ENCODE assay signal across 1 cellular context in the genomic region with DNA sequence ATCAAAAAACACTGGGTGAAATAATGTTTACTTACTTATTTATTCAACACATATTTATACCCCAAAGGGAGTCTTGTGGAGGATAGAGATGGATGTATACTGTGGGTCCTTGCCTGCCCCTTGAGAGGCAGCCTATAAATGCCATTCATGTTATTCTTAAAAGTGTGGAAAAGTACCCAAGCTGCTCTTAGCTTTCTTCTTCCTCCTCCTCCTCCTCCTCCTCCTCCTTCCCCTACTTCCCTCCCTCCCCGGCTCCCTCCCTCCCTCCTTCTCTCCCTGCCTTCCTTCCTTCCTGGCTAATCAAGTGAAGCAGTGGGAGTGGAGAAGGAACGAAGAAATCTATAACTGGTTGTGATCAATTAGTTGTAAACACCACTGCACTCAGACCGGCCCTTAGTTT.
TF ChIP-seq lines count a peak whose summit lies in the region.

No MANE protein-coding gene starts in this region.

TF ChIP-seq in K562, 482 proteins besides CTCF, POLR2A, EP300 and RAD21:
- TF ChIP-seq ZNF263 (CRISPR knock-in tag; IDR thresholded peaks at IDR 0.05; ENCODE audit: borderline replicate concordance) = peak; percentile 70; the same call in 1 of the 2 replicates
- no peak for TF ChIP-seq ETV6 (IDR thresholded peaks at IDR 0.05; ENCODE audit: borderline replicate concordance in 1 of 2, low read depth in 2 of 2, low read length in 1 of 2)
- no peak for TF ChIP-seq ETV6 (CRISPR knock-in tag; IDR thresholded peaks at IDR 0.05; ENCODE audit: borderline replicate concordance)
- TF ChIP-seq, protein P1, sequence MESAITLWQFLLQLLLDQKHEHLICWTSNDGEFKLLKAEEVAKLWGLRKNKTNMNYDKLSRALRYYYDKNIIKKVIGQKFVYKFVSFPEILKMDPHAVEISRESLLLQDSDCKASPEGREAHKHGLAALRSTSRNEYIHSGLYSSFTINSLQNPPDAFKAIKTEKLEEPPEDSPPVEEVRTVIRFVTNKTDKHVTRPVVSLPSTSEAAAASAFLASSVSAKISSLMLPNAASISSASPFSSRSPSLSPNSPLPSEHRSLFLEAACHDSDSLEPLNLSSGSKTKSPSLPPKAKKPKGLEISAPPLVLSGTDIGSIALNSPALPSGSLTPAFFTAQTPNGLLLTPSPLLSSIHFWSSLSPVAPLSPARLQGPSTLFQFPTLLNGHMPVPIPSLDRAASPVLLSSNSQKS (CRISPR knock-in tag; IDR thresholded peaks at IDR 0.05) = no peak
- TF ChIP-seq, protein P2, sequence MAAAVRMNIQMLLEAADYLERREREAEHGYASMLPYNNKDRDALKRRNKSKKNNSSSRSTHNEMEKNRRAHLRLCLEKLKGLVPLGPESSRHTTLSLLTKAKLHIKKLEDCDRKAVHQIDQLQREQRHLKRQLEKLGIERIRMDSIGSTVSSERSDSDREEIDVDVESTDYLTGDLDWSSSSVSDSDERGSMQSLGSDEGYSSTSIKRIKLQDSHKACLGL (CRISPR knock-in tag; IDR thresholded peaks at IDR 0.05; ENCODE audit: borderline replicate concordance, poor library complexity, severe bottlenecking) = no peak
- TF ChIP-seq TAL1 (IDR thresholded peaks at IDR 0.05) = no peak
- TF ChIP-seq, protein P3, sequence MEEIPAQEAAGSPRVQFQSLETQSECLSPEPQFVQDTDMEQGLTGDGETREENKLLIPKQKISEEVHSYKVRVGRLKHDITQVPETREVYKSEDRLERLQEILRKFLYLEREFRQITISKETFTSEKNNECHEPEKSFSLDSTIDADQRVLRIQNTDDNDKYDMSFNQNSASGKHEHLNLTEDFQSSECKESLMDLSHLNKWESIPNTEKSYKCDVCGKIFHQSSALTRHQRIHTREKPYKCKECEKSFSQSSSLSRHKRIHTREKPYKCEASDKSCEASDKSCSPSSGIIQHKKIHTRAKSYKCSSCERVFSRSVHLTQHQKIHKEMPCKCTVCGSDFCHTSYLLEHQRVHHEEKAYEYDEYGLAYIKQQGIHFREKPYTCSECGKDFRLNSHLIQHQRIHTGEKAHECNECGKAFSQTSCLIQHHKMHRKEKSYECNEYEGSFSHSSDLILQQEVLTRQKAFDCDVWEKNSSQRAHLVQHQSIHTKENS (CRISPR knock-in tag; IDR thresholded peaks at IDR 0.05) = no peak
- no peak for TF ChIP-seq MCM5 (IDR thresholded peaks at IDR 0.05; ENCODE audit: low read depth)
